18 cellular contexts compared by ENCODE assay signal in genomic region chr10:69665457-69666320, GRCh38. TPM values are rescaled to one million over a fixed set of nuclear protein-coding genes. Genes with fewer than 3 reads are reported as not detected.
A peak's percentile ranks its signal among the peaks of the same experiment; 100 is the strongest.
DNase-seq lines count a peak whose midpoint lies in the region; ATAC-seq and TF ChIP-seq lines count a peak whose summit lies in the region.
"Had no signal": no experiment of that assay in that cellular context is flagged by ENCODE, and none has a peak within 500 bp of the region (broad histone marks: within the 10 kb centered on the region; RNA-seq: fewer than 3 reads in every experiment).

No MANE protein-coding gene starts in this region.

- no peaks in the 10 kb centered on the region for H3K9me3 Mint-ChIP-seq in endothelial cell (ENCODE audit: unreplicated experiment)

- H3K9me3 ChIP-seq in osteoblast (ENCODE audit: low read depth, low read length), result no peaks in the 10 kb centered on the region

- H3K27me3 ChIP-seq in H7 (ENCODE audit: control insufficient read depth, insufficient read depth, low read length) (no peaks in the 10 kb centered on the region), osteoblast (ENCODE audit: insufficient read depth, low read length) (peaks cover 42% of the 10 kb centered on the region)

- peaks cover 15% of the 10 kb centered on the region for H3K27me3 Mint-ChIP-seq in endothelial cell (ENCODE audit: unreplicated experiment)

- H3K4me1 Mint-ChIP-seq in endothelial cell (ENCODE audit: unreplicated experiment), result no peaks in the 10 kb centered on the region
- H3K4me1 Mint-ChIP-seq: CD8-positive, alpha-beta memory T cell had no signal

- H3K36me3 ChIP-seq in H7 (replicated peaks; ENCODE audit: control insufficient read depth, insufficient read depth, low read length) (no peaks in the 10 kb centered on the region), osteoblast (ENCODE audit: insufficient read depth, low read length) (no peaks in the 10 kb centered on the region)

- H3K36me3 Mint-ChIP-seq in endothelial cell (ENCODE audit: low read depth, unreplicated experiment), result peaks cover 4% of the 10 kb centered on the region
- H3K36me3 Mint-ChIP-seq: CD8-positive, alpha-beta memory T cell had no signal

- peak overlapping the region; percentile 24 for H3K27ac Mint-ChIP-seq in endothelial cell (ENCODE audit: unreplicated experiment)
- H3K27ac Mint-ChIP-seq: CD8-positive, alpha-beta memory T cell had no signal

- H3K27ac ChIP-seq in osteoblast (ENCODE audit: low read depth, low read length), result no peak overlapping the region
- H3K27ac ChIP-seq: A549, PC-9 had no signal

- TF ChIP-seq CTCF in endothelial cell (IDR thresholded peaks at IDR 0.05; ENCODE audit: unreplicated experiment) (no peak), osteoblast (IDR thresholded peaks at IDR 0.05; ENCODE audit: extremely low read depth, low read depth, low read length) (no peak)

- DNase-seq in H7, result peak; percentile 49
- peak; percentile 39 for DNase-seq in NCI-H146 treated with DMSO at 0.1 percent for 48 hours (lab: John Stamatoyannopoulos, UW; ENCODE audit: unreplicated experiment)
- no peak for DNase-seq in endothelial cell (ENCODE audit: low spot score)
- DNase-seq in osteoblast (ENCODE audit: insufficient read length, low spot score, missing footprints), result peak; percentile 37
- no peak for DNase-seq in posterior vena cava (ENCODE audit: low spot score)
- DNase-seq in activated CD8-positive, alpha-beta memory T cell treated with anti-CD3 and anti-CD28 coated beads, Interleukin-2, amount 50 U/mL, for 4 hours, result no peak
- DNase-seq: C1 segment of cervical spinal cord; CD8-positive, alpha-beta memory T cell; DMS79; KG1; NCI-H187 treated with DMSO at 0.1 percent for 48 hours; NCI-H2227 treated with DMSO at 0.1 percent for 48 hours; NCI-H510A treated with DMSO at 0.1 percent for 48 hours; NCI-H774; PC-9 had no signal

- no peak overlapping the region for H3K4me3 ChIP-seq in H7 (ENCODE audit: insufficient read depth, low read depth, low read length)
- no peak overlapping the region for H3K4me3 ChIP-seq in osteoblast (ENCODE audit: insufficient read depth, low read length)
- H3K4me3 ChIP-seq: A549, PC-9 had no signal

- no peaks in the 10 kb centered on the region for H4K20me1 ChIP-seq in osteoblast (ENCODE audit: insufficient read depth, low read length)

- H3K4me1 ChIP-seq in osteoblast (ENCODE audit: insufficient read depth, low read length), result no peaks in the 10 kb centered on the region
- H3K4me1 ChIP-seq: A549 had no signal

- no peak for ATAC-seq in GM21423 (IDR thresholded peaks at IDR 0.05; ENCODE audit: unreplicated experiment)
- no peak for ATAC-seq in esophagus mucosa
- ATAC-seq: A549 had no signal

- H3K4me3 Mint-ChIP-seq in endothelial cell (ENCODE audit: unreplicated experiment), result no peak overlapping the region
- H3K4me3 Mint-ChIP-seq: CD8-positive, alpha-beta memory T cell had no signal

- no peak overlapping the region for H3K4me2 ChIP-seq in osteoblast (ENCODE audit: insufficient read depth, low read length)
- H3K4me2 ChIP-seq: A549, PC-9 had no signal

- no peaks in the 10 kb centered on the region for H3K79me2 ChIP-seq in osteoblast (ENCODE audit: insufficient read depth, low read length)

- intact Hi-C loops in posterior vena cava (cut with DNase I), result no loop called here

- H2AFZ ChIP-seq in osteoblast (ENCODE audit: low read length), result no peak overlapping the region
- H2AFZ ChIP-seq: PC-9 had no signal

RNA-seq across cellular contexts. Expression of gene FAM241B, which starts 35.6 kb away (rescaled TPM):
- 5.8 and 8.4 TPM in 2 replicates for total RNA-seq in H7 (2014; rRNA removed; shearing (Covaris generic))
- total RNA-seq in endothelial cell (ENCODE audit: unreplicated experiment), result 7.1 TPM
- 0.36 TPM in 1 of 2 replicates, not detected in the other for total RNA-seq in osteoblast
- total RNA-seq in posterior vena cava, result 1 to 10 TPM; 2.2 to 3.1 TPM
- total RNA-seq in esophagus mucosa, result 2.9 TPM

Comparison
In these comparisons a context has a peak if more than half of its experiments do, and no peak if none do; other contexts are left out.
1. DNase-seq: peak in H7 (single experiment), NCI-H146 treated with DMSO at 0.1 percent for 48 hours (single experiment) and osteoblast (single experiment); none in endothelial cell (single experiment), posterior vena cava (single experiment) and activated CD8-positive, alpha-beta memory T cell treated with anti-CD3 and anti-CD28 coated beads, Interleukin-2, amount 50 U/mL, for 4 hours (single experiment).